7 cellular contexts compared by ENCODE assay signal in genomic region chr2:86249843-86250402, GRCh38. TPM values are rescaled to one million over a fixed set of nuclear protein-coding genes. Genes with fewer than 3 reads are reported as not detected.
DNase-seq lines count a peak whose midpoint lies in the region; ATAC-seq lines count a peak whose summit lies in the region.

No MANE protein-coding gene starts in this region.

- no peak overlapping the region for H3K9ac ChIP-seq in rectal smooth muscle tissue (ENCODE audit: low read length)

- no peaks in the 10 kb centered on the region for H3K27me3 ChIP-seq in rectal smooth muscle tissue (ENCODE audit: control insufficient read depth, insufficient read depth, low read length)

- peaks cover 31% of the 10 kb centered on the region for H3K4me1 ChIP-seq in rectal smooth muscle tissue (ENCODE audit: control insufficient read depth, insufficient read depth, low read length)

- ATAC-seq in GM18861 (IDR thresholded peaks at IDR 0.05; ENCODE audit: unreplicated experiment) (peak; percentile 71), HG02884 (IDR thresholded peaks at IDR 0.05; ENCODE audit: unreplicated experiment) (peak; percentile 81)

- DNase-seq in SK-MEL-5 (ENCODE audit: low read depth, low spot score), result peak; percentile 36
- no peak for DNase-seq in activated effector memory CD4-positive, alpha-beta T cell treated with anti-CD3 and anti-CD28 coated beads, Interleukin-2, amount 50 U/mL, for 16 hours
- no peak for DNase-seq in SKM-1 (lab: John Stamatoyannopoulos, UW; ENCODE audit: unreplicated experiment)
- no peak for DNase-seq in glomerular visceral epithelial cell (ENCODE audit: extremely low spot score)

- no peaks in the 10 kb centered on the region for H3K36me3 ChIP-seq in rectal smooth muscle tissue (ENCODE audit: control insufficient read depth, insufficient read depth, low read length)

- in situ Hi-C loops in SK-MEL-5 (cut with HindIII; ENCODE audit: low pct_unique_long_range_greater_than_20kb, low sequenced_read_pairs), result no loop called here

- H3K4me3 ChIP-seq in rectal smooth muscle tissue (ENCODE audit: low read length), result no peak overlapping the region

- peak overlapping the region; percentile 81 for H3K27ac ChIP-seq in rectal smooth muscle tissue (ENCODE audit: low read depth, low read length)

RNA-seq across cellular contexts. Expression of gene MRPL35, which starts 50.7 kb away (rescaled TPM):
- total RNA-seq in SK-MEL-5 (2014; rRNA removed; shearing (Covaris generic)), result 186 and 193 TPM in 2 replicates
- polyA plus RNA-seq in SK-MEL-5 (2015; cell fraction: cytosol; rRNA removed), result 157 and 170 TPM in 2 replicates
- 111 and 148 TPM in 2 replicates for polyA plus RNA-seq in SK-MEL-5 (2015; cell fraction: nucleus; rRNA removed)

RNA-seq across cellular contexts. Expression of gene IMMT, which starts 54.7 kb away (rescaled TPM):
- total RNA-seq in SK-MEL-5 (2014; rRNA removed; shearing (Covaris generic)), result 116 and 145 TPM in 2 replicates
- polyA plus RNA-seq in SK-MEL-5 (2015; cell fraction: cytosol; rRNA removed), result 168 and 215 TPM in 2 replicates
- polyA plus RNA-seq in SK-MEL-5 (2015; cell fraction: nucleus; rRNA removed), result 139 and 144 TPM in 2 replicates
